12 cellular contexts compared by ENCODE assay signal in the genomic region with DNA sequence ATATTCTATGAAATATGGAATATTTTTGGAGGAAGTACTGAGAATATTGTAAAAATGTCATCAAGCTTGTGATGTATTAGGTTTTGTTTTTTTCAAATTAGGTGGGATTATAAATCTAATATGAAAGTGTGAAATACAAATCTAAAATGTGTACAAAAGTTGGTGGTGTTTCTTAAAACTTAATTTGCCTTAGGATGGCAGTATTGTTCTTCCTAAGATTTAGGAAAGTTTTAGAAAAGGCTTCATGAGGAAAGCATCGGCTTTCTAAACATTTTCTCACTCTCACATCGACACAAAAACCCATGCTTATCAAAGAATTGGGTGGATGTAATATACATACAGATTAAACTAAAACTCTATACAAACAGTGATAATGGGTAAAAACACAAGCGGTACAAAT.
DNase-seq lines count a peak whose midpoint lies in the region; FAIRE-seq and TF ChIP-seq lines count a peak whose summit lies in the region.
"Had no signal": no experiment of that assay in that cellular context is flagged by ENCODE, and none has a peak within 500 bp of the region (broad histone marks: within the 10 kb centered on the region; RNA-seq: fewer than 3 reads in every experiment).

No MANE protein-coding gene starts in this region.

- CTCF ChIA-PET in RWPE1 (lab: Yijun Ruan, JAX), result interaction anchor here (0.7 kb wide), 1 partner anchor 1822 kb away, joined by 3 read pairs; no protein-coding TSS in a partner anchor

- POLR2A ChIA-PET in RWPE1 (lab: Yijun Ruan, JAX; ENCODE audit: low non-redundant PET), result no interaction called here

- peak; percentile 91 for FAIRE-seq in A204.1 (lab: Jason Lieb, UNC)

- TF ChIP-seq CTCF in RWPE1 (conservative IDR thresholded peaks at IDR 0.05; ENCODE audit: low read depth) (peak; percentile 33), GM20000 (IDR thresholded peaks at IDR 0.05; ENCODE audit: extremely low read depth, missing control alignments) (no peak)

- H3K27ac ChIP-seq in RWPE1, result no peak overlapping the region
- H3K27ac ChIP-seq: thoracic aorta had no signal

- DNase-seq in H4 (ENCODE audit: low spot score) (peak; percentile 3), RWPE1 (ENCODE audit: low spot score) (no peak), iris pigment epithelial cell (ENCODE audit: low read depth) (peak; percentile 11), NCI-H226 (no peak), ecto neural progenitor cell (ENCODE audit: low spot score) (no peak), GM20000 (ENCODE audit: low spot score) (no peak)
- no peak for DNase-seq in NK-92 treated with Interleukin-12 subunit alpha and Interleukin-12 subunit beta, amount 100 ng/mL, for 24 hours (lab: John Stamatoyannopoulos, UW)
- DNase-seq: amniotic stem cell, C1 segment of cervical spinal cord, right cardiac atrium had no signal

Comparison
In these comparisons a context has a peak if more than half of its experiments do, and no peak if none do; other contexts are left out.
1. DNase-seq: peak in H4 (single experiment) and iris pigment epithelial cell (single experiment); none in RWPE1 (single experiment), NCI-H226 (single experiment), ecto neural progenitor cell (single experiment), GM20000 (single experiment) and NK-92 treated with Interleukin-12 subunit alpha and Interleukin-12 subunit beta, amount 100 ng/mL, for 24 hours (single experiment).